Comparison of ENCODE assay signal across 1 cellular context in the genomic region with DNA sequence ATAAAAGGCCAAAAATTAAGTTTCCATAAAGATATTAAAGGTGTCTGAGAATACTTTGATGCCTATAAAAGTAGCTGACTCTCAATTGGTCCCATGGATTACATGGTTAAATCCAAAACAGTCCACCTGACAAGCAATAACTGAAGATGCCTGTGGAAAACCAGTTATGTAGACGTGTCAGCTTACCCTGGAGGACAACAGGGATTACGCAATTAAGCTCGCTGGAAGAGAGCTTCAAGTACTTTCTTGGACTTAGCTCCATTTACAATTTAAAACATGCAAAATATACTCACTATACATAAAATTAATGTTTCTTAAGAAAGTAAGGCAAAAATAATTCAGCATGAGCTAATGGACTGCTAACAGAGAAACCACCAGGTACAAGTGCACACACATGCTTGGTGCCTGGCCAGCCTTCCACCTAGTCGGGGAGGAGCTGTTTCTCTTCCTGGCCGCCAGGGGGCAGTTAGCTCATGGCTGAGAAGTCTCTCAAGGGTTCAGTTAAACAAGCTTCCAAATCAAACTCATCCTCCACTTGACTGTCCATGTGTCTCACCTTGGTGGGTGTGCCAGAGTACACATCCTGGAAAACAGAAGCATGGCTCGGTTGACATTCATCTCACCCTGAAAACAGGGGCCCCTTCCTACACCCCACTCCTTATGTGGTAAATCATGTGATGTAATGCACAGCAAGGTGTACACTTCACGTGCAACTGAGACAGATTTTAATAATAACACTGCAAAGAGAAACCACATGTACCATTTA.
TF ChIP-seq lines count a peak whose summit lies in the region.

No MANE protein-coding gene starts in this region.

TF ChIP-seq in K562, 482 proteins besides CTCF, POLR2A, EP300 and RAD21 (continued from another document and continues in another):
- TF ChIP-seq, protein P1, sequence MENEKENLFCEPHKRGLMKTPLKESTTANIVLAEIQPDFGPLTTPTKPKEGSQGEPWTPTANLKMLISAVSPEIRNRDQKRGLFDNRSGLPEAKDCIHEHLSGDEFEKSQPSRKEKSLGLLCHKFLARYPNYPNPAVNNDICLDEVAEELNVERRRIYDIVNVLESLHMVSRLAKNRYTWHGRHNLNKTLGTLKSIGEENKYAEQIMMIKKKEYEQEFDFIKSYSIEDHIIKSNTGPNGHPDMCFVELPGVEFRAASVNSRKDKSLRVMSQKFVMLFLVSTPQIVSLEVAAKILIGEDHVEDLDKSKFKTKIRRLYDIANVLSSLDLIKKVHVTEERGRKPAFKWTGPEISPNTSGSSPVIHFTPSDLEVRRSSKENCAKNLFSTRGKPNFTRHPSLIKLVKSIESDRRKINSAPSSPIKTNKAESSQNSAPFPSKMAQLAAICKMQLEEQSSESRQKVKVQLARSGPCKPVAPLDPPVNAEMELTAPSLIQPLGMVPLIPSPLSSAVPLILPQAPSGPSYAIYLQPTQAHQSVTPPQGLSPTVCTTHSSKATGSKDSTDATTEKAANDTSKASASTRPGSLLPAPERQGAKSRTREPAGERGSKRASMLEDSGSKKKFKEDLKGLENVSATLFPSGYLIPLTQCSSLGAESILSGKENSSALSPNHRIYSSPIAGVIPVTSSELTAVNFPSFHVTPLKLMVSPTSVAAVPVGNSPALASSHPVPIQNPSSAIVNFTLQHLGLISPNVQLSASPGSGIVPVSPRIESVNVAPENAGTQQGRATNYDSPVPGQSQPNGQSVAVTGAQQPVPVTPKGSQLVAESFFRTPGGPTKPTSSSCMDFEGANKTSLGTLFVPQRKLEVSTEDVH (IDR thresholded peaks at IDR 0.05; ENCODE audit: low read depth, partially characterized antibody), result no peak
- TF ChIP-seq, protein P2, sequence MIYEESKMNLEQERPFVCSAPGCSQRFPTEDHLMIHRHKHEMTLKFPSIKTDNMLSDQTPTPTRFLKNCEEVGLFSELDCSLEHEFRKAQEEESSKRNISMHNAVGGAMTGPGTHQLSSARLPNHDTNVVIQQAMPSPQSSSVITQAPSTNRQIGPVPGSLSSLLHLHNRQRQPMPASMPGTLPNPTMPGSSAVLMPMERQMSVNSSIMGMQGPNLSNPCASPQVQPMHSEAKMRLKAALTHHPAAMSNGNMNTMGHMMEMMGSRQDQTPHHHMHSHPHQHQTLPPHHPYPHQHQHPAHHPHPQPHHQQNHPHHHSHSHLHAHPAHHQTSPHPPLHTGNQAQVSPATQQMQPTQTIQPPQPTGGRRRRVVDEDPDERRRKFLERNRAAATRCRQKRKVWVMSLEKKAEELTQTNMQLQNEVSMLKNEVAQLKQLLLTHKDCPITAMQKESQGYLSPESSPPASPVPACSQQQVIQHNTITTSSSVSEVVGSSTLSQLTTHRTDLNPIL (CRISPR knock-in tag; IDR thresholded peaks at IDR 0.05), result no peak
- TF ChIP-seq SMARCC2 (IDR thresholded peaks at IDR 0.05; ENCODE audit: low read depth) (no peak), MEF2A (IDR thresholded peaks at IDR 0.05; ENCODE audit: control insufficient read depth, low read depth, low read length) (no peak), RBM17 (IDR thresholded peaks at IDR 0.05; ENCODE audit: borderline replicate concordance, low read depth, low read length) (no peak), RB1 (IDR thresholded peaks at IDR 0.05; ENCODE audit: low read depth) (0 out of 2 replicates have a peak, but pooled peaks have one; percentile 37), FOXJ3 (CRISPR knock-in tag; IDR thresholded peaks at IDR 0.05) (no peak), KDM4B (IDR thresholded peaks at IDR 0.05; ENCODE audit: borderline replicate concordance in 2 of 2, low read depth in 1 of 2) (no peak), HCFC1 (IDR thresholded peaks at IDR 0.05; ENCODE audit: low read depth, low read length) (no peak), ZNF384 (IDR thresholded peaks at IDR 0.05; ENCODE audit: low read depth, low read length) (no peak), MAZ (CRISPR knock-in tag; conservative IDR thresholded peaks at IDR 0.05 in 1 of 2, IDR thresholded peaks at IDR 0.05 in 1 of 2) (0 out of 4 replicates have a peak, but pooled peaks of 1 of the 2 experiments have one; percentile 26), MAFG (tag; conservative IDR thresholded peaks at IDR 0.05) (no peak), TCF3 (CRISPR knock-in tag; IDR thresholded peaks at IDR 0.05) (no peak), SOX6 (IDR thresholded peaks at IDR 0.05) (no peak), EWSR1 (IDR thresholded peaks at IDR 0.05; ENCODE audit: borderline replicate concordance, low read depth, partially characterized antibody) (no peak), PURB (CRISPR knock-in tag; IDR thresholded peaks at IDR 0.05; ENCODE audit: low read depth) (no peak), HOXB6 (CRISPR knock-in tag; IDR thresholded peaks at IDR 0.05; ENCODE audit: borderline replicate concordance) (no peak)
- TF ChIP-seq, protein P3, sequence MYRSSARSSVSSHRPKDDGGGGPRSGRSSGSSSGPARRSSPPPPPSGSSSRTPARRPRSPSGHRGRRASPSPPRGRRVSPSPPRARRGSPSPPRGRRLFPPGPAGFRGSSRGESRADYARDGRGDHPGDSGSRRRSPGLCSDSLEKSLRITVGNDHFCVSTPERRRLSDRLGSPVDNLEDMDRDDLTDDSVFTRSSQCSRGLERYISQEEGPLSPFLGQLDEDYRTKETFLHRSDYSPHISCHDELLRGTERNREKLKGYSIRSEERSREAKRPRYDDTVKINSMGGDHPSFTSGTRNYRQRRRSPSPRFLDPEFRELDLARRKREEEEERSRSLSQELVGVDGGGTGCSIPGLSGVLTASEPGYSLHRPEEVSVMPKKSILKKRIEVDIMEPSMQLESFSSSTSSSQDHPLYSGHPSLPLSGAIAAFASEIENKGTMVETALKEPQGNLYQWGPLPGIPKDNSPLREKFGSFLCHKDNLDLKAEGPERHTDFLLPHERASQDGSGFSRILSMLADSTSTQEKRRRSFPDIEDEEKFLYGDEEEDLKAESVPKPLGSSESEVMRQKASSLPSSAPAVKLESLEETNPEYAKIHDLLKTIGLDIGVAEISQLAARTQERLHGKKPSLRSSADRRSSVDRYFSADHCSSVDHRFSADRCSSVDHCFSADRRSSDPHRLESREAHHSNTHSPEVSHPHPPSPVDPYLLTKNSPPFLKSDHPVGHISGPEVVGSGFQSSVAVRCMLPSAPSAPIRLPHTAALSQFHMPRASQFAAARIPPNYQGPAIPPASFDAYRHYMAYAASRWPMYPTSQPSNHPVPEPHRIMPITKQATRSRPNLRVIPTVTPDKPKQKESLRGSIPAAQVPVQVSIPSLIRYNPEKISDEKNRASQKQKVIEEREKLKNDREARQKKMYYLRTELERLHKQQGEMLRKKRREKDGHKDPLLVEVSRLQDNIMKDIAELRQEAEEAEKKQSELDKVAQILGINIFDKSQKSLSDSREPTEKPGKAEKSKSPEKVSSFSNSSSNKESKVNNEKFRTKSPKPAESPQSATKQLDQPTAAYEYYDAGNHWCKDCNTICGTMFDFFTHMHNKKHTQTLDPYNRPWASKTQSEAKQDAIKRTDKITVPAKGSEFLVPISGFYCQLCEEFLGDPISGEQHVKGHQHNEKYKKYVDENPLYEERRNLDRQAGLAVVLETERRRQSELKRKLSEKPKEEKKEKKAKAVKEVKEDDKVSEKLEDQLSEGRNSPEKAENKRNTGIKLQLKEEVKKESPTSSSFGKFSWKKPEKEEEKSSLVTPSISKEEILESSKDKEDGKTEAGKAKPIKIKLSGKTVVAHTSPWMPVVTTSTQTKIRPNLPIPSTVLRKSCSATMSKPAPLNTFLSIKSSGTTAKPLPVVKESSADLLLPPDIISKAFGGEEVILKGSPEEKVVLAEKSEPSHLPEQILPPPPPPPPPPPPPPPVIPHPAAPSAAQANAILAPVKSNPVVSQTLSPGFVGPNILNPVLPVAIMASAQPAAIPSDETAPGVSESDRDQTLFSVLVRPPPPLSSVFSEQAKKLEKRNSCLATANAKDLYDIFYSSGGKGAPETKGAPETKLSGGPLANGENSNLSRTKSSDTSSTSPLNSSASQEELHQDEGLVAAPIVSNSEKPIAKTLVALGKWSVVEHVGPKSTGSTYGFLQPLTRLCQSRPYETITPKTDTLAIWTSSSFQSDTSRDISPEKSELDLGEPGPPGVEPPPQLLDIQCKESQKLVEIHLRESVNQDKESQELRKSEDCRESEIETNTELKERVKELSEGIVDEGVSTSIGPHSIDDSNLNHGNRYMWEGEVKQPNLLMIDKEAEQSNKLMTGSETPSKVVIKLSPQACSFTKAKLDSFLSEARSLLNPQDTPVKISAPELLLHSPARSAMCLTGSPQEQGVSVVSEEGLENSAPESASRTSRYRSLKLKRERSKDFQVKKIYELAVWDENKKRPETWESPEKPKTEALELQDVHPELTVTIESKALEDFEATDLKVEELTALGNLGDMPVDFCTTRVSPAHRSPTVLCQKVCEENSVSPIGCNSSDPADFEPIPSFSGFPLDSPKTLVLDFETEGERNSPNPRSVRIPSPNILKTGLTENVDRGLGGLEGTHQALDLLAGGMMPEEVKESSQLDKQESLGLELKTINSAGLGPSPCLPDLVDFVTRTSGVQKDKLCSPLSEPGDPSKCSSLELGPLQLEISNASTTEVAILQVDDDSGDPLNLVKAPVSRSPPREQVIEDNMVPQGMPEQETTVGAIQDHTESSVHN (IDR thresholded peaks at IDR 0.05; ENCODE audit: borderline replicate concordance in 1 of 2, low read depth in 1 of 2), result no peak
- TF ChIP-seq, protein P4, sequence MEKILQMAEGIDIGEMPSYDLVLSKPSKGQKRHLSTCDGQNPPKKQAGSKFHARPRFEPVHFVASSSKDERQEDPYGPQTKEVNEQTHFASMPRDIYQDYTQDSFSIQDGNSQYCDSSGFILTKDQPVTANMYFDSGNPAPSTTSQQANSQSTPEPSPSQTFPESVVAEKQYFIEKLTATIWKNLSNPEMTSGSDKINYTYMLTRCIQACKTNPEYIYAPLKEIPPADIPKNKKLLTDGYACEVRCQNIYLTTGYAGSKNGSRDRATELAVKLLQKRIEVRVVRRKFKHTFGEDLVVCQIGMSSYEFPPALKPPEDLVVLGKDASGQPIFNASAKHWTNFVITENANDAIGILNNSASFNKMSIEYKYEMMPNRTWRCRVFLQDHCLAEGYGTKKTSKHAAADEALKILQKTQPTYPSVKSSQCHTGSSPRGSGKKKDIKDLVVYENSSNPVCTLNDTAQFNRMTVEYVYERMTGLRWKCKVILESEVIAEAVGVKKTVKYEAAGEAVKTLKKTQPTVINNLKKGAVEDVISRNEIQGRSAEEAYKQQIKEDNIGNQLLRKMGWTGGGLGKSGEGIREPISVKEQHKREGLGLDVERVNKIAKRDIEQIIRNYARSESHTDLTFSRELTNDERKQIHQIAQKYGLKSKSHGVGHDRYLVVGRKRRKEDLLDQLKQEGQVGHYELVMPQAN (IDR thresholded peaks at IDR 0.05; ENCODE audit: borderline replicate concordance), result no peak
- TF ChIP-seq, protein P5, sequence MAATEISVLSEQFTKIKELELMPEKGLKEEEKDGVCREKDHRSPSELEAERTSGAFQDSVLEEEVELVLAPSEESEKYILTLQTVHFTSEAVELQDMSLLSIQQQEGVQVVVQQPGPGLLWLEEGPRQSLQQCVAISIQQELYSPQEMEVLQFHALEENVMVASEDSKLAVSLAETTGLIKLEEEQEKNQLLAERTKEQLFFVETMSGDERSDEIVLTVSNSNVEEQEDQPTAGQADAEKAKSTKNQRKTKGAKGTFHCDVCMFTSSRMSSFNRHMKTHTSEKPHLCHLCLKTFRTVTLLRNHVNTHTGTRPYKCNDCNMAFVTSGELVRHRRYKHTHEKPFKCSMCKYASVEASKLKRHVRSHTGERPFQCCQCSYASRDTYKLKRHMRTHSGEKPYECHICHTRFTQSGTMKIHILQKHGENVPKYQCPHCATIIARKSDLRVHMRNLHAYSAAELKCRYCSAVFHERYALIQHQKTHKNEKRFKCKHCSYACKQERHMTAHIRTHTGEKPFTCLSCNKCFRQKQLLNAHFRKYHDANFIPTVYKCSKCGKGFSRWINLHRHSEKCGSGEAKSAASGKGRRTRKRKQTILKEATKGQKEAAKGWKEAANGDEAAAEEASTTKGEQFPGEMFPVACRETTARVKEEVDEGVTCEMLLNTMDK (IDR thresholded peaks at IDR 0.05; ENCODE audit: borderline replicate concordance, insufficient read depth, low read depth, low read length, poor library complexity, severe bottlenecking), result peak; percentile 94
- TF ChIP-seq, protein P6, sequence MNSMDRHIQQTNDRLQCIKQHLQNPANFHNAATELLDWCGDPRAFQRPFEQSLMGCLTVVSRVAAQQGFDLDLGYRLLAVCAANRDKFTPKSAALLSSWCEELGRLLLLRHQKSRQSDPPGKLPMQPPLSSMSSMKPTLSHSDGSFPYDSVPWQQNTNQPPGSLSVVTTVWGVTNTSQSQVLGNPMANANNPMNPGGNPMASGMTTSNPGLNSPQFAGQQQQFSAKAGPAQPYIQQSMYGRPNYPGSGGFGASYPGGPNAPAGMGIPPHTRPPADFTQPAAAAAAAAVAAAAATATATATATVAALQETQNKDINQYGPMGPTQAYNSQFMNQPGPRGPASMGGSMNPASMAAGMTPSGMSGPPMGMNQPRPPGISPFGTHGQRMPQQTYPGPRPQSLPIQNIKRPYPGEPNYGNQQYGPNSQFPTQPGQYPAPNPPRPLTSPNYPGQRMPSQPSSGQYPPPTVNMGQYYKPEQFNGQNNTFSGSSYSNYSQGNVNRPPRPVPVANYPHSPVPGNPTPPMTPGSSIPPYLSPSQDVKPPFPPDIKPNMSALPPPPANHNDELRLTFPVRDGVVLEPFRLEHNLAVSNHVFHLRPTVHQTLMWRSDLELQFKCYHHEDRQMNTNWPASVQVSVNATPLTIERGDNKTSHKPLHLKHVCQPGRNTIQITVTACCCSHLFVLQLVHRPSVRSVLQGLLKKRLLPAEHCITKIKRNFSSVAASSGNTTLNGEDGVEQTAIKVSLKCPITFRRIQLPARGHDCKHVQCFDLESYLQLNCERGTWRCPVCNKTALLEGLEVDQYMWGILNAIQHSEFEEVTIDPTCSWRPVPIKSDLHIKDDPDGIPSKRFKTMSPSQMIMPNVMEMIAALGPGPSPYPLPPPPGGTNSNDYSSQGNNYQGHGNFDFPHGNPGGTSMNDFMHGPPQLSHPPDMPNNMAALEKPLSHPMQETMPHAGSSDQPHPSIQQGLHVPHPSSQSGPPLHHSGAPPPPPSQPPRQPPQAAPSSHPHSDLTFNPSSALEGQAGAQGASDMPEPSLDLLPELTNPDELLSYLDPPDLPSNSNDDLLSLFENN (IDR thresholded peaks at IDR 0.05; ENCODE audit: low read depth in 2 of 2, low read length in 2 of 2), result no peak
- TF ChIP-seq, protein P7, sequence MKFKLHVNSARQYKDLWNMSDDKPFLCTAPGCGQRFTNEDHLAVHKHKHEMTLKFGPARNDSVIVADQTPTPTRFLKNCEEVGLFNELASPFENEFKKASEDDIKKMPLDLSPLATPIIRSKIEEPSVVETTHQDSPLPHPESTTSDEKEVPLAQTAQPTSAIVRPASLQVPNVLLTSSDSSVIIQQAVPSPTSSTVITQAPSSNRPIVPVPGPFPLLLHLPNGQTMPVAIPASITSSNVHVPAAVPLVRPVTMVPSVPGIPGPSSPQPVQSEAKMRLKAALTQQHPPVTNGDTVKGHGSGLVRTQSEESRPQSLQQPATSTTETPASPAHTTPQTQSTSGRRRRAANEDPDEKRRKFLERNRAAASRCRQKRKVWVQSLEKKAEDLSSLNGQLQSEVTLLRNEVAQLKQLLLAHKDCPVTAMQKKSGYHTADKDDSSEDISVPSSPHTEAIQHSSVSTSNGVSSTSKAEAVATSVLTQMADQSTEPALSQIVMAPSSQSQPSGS (CRISPR knock-in tag; IDR thresholded peaks at IDR 0.05), result no peak
- TF ChIP-seq, protein P8, sequence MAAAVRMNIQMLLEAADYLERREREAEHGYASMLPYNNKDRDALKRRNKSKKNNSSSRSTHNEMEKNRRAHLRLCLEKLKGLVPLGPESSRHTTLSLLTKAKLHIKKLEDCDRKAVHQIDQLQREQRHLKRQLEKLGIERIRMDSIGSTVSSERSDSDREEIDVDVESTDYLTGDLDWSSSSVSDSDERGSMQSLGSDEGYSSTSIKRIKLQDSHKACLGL (CRISPR knock-in tag; IDR thresholded peaks at IDR 0.05; ENCODE audit: borderline replicate concordance, poor library complexity, severe bottlenecking), result no peak
